In genomic region chr1:155177192-155177917, GRCh38 we compare ENCODE assay signal across 10 cellular contexts. TPM values are rescaled to one million over a fixed set of nuclear protein-coding genes. Genes with fewer than 3 reads are reported as not detected.
DNase-seq lines count a peak whose midpoint lies in the region; ATAC-seq and TF ChIP-seq lines count a peak whose summit lies in the region.
"Had no signal": no experiment of that assay in that cellular context is flagged by ENCODE, and none has a peak within 500 bp of the region (broad histone marks: within the 10 kb centered on the region; RNA-seq: fewer than 3 reads in every experiment).

No MANE protein-coding gene starts in this region.

- H3K4me3 ChIP-seq in DND-41 (ENCODE audit: low read depth in 1 of 2, low read length in 2 of 2), result peak overlapping the region in 1 of 2 experiments; percentile 24; a peak in 1 of 4 replicates
- no peak overlapping the region for H3K4me3 ChIP-seq in osteoblast (ENCODE audit: insufficient read depth, low read length)
- H3K4me3 ChIP-seq: mucosa of descending colon had no signal

- peaks cover 18% of the 10 kb centered on the region for H3K36me3 Mint-ChIP-seq in osteocyte (ENCODE audit: unreplicated experiment)

- no peaks in the 10 kb centered on the region for H3K27me3 Mint-ChIP-seq in osteocyte (ENCODE audit: unreplicated experiment)
- H3K27me3 Mint-ChIP-seq: activated B cell treated with CpG ODN at 0.5 μM for 24 hours had no signal

- H4K20me1 ChIP-seq in DND-41 (ENCODE audit: insufficient read depth, low read length) (no peaks in the 10 kb centered on the region), osteoblast (ENCODE audit: insufficient read depth, low read length) (no peaks in the 10 kb centered on the region)

- H3K9ac ChIP-seq in DND-41 (ENCODE audit: low read depth, low read length), result peak overlapping the region; percentile 19; the same call in 1 of the 2 replicates

- H3K27me3 ChIP-seq in DND-41 (ENCODE audit: insufficient read depth, low read length, poor library complexity) (no peaks in the 10 kb centered on the region), osteoblast (ENCODE audit: insufficient read depth, low read length) (no peaks in the 10 kb centered on the region)

- no peak overlapping the region for H3K27ac Mint-ChIP-seq in osteocyte (ENCODE audit: unreplicated experiment)

- H3K9me3 Mint-ChIP-seq in osteocyte (ENCODE audit: unreplicated experiment), result no peaks in the 10 kb centered on the region
- H3K9me3 Mint-ChIP-seq: activated B cell treated with CpG ODN at 0.5 μM for 24 hours had no signal

- peaks cover 27% of the 10 kb centered on the region for H3K4me1 Mint-ChIP-seq in osteocyte (ENCODE audit: unreplicated experiment)

- H3K4me1 ChIP-seq in DND-41 (ENCODE audit: insufficient read depth, low read length), result peaks cover 38% of the 10 kb centered on the region
- H3K4me1 ChIP-seq in osteoblast (ENCODE audit: insufficient read depth, low read length), result peaks cover 11% of the 10 kb centered on the region

- ATAC-seq in DND-41 (ENCODE audit: insufficient read depth, low read depth) (no peak), GM18498 (IDR thresholded peaks at IDR 0.05; ENCODE audit: unreplicated experiment) (no peak)

- in situ Hi-C loops in GM13976 (cut with MboI; ENCODE audit: low sequenced_read_pairs, unreplicated experiment), result no loop called here

- no peak for TF ChIP-seq CTCF in DND-41 (IDR thresholded peaks at IDR 0.05; ENCODE audit: borderline replicate concordance, extremely low read depth, low read length, poor library complexity, severe bottlenecking)
- no peak for TF ChIP-seq CTCF in osteoblast (IDR thresholded peaks at IDR 0.05; ENCODE audit: extremely low read depth, low read depth, low read length)
- no peak for TF ChIP-seq CTCF in osteocyte (IDR thresholded peaks at IDR 0.05)
- no peak for TF ChIP-seq CTCF in GM13976 (IDR thresholded peaks at IDR 0.05; ENCODE audit: borderline replicate concordance, control extremely low read depth, extremely low read depth, insufficient read depth, missing control alignments)

- H3K36me3 ChIP-seq in DND-41 (ENCODE audit: insufficient read depth, low read length) (peaks cover 12% of the 10 kb centered on the region; the same call in 1 of the 2 replicates), KOPT-K1 (ENCODE audit: insufficient read depth, low read length) (peaks cover 28% of the 10 kb centered on the region), osteoblast (ENCODE audit: insufficient read depth, low read length) (no peaks in the 10 kb centered on the region)

- H3K9me3 ChIP-seq in DND-41 (ENCODE audit: insufficient read depth, low read length, severe bottlenecking) (no peaks in the 10 kb centered on the region), KOPT-K1 (ENCODE audit: insufficient read depth, low read length, poor library complexity, severe bottlenecking) (no peaks in the 10 kb centered on the region), osteoblast (ENCODE audit: low read depth, low read length) (no peaks in the 10 kb centered on the region)
- H3K9me3 ChIP-seq: mucosa of descending colon had no signal

- H3K4me2 ChIP-seq in DND-41 (ENCODE audit: insufficient read depth, low read length) (peak overlapping the region; percentile 49), osteoblast (ENCODE audit: insufficient read depth, low read length) (no peak overlapping the region)

- H2AFZ ChIP-seq in DND-41 (ENCODE audit: low read depth, low read length) (peak overlapping the region; percentile 73), osteoblast (ENCODE audit: low read length) (no peak overlapping the region)

- DNase-seq in DND-41, result no peak
- peak; percentile 35 for DNase-seq in ecto neural progenitor cell (ENCODE audit: low spot score)
- peak; percentile 38 for DNase-seq in osteoblast (ENCODE audit: insufficient read length, low spot score, missing footprints)
- no peak for DNase-seq in osteocyte (ENCODE audit: extremely low spot score, unreplicated experiment)
- no peak for DNase-seq in GM13976 (ENCODE audit: low spot score)

- H3K4me3 Mint-ChIP-seq in osteocyte (ENCODE audit: unreplicated experiment), result no peak overlapping the region

- H3K27ac ChIP-seq in DND-41 (ENCODE audit: low read length) (peak overlapping the region; percentile 70), KOPT-K1 (ENCODE audit: low read depth, low read length, poor library complexity, severe bottlenecking) (peak overlapping the region; percentile 17), osteoblast (ENCODE audit: low read depth, low read length) (no peak overlapping the region)

- H3K79me2 ChIP-seq in DND-41 (ENCODE audit: insufficient read depth, low read length), result peaks cover 7% of the 10 kb centered on the region
- peaks cover 7% of the 10 kb centered on the region for H3K79me2 ChIP-seq in osteoblast (ENCODE audit: insufficient read depth, low read length)

RNA-seq across cellular contexts. Expression of gene TRIM46, which starts 3.7 kb away (rescaled TPM):
- total RNA-seq in osteoblast (3.2 and 3.3 TPM in 2 replicates), osteocyte (6.1 and 7.7 TPM in 2 replicates)
- total RNA-seq: HT-29 had no signal

RNA-seq across cellular contexts. Expression of gene KRTCAP2, which starts 4.3 kb away (rescaled TPM):
- total RNA-seq in osteoblast (112 and 117 TPM in 2 replicates), osteocyte (190 and 201 TPM in 2 replicates)

RNA-seq across cellular contexts. Expression of gene THBS3, which starts 30.3 kb away (rescaled TPM):
- total RNA-seq in osteoblast (61.9 and 66.6 TPM in 2 replicates), osteocyte (55.4 and 57.2 TPM in 2 replicates)

RNA-seq across cellular contexts. Expression of gene MTX1, which starts 31.1 kb away (rescaled TPM):
- total RNA-seq in osteoblast (37.4 and 42.7 TPM in 2 replicates), osteocyte (31.9 and 33.2 TPM in 2 replicates)

RNA-seq across cellular contexts. Expression of gene DPM3, which starts 37.0 kb away (rescaled TPM):
- total RNA-seq in osteoblast, result 15.9 and 34.4 TPM in 2 replicates
- 61.3 and 64.4 TPM in 2 replicates for total RNA-seq in osteocyte

Comparison
In these comparisons a context has a peak if more than half of its experiments do, and no peak if none do; other contexts are left out.
1. DNase-seq: peak in ecto neural progenitor cell (single experiment) and osteoblast (single experiment); none in DND-41 (single experiment), osteocyte (single experiment) and GM13976 (single experiment).